In the genomic region with DNA sequence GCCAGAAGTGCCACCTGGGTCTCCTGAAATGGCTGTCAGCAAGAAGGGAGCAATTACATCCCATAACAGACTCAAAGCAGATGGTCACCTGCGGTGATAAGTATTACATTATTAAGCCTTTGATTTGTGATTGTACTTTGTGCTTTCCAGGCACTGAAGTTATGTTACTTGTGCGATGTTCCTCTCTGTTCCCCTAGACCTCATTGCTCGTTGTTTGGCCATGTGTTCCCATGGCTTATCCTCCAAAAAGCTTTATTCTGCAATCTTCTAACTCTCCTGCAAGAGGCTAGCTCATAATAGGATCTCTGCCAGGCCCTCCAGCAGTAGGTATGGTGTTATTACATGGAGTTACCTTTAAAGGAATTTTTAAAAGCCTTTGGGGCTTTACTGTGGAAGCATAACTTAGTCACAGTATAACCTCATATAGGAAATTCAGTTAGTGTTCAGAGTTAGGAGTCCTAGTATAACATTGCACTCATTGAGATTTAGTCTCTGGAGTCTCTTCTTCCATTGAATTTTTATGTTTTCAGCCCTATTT, we compare ENCODE assay signal across 15 cellular contexts.
DNase-seq lines count a peak whose midpoint lies in the region; ATAC-seq and TF ChIP-seq lines count a peak whose summit lies in the region.
"Had no signal": no experiment of that assay in that cellular context is flagged by ENCODE, and none has a peak within 500 bp of the region (broad histone marks: within the 10 kb centered on the region; RNA-seq: fewer than 3 reads in every experiment).

No MANE protein-coding gene starts in this region.

- no peaks in the 10 kb centered on the region for H3K27me3 ChIP-seq in CD8-positive, alpha-beta T cell (ENCODE audit: insufficient read depth, low read length)

- H3K4me3 ChIP-seq in CD8-positive, alpha-beta T cell (ENCODE audit: low read depth, low read length), result no peak overlapping the region

- H3K27ac Mint-ChIP-seq in CD8-positive, alpha-beta T cell, result peak overlapping the region; percentile 37
- H3K27ac Mint-ChIP-seq in T-cell, result peak overlapping the region in 1 of 2 donors; percentile 21
- H3K27ac Mint-ChIP-seq: activated CD4-positive, alpha-beta T cell treated with anti-CD3 and anti-CD28 coated beads, Interleukin-2, amount 10 ng/mL, durations not matched to agents 24 days and 14 days; stimulated activated memory B cell treated with anti-CD40 and anti-IgM and Interleukin-4, amounts not matched to agents 10 μg/mL and 1 μg/mL and 100 μg/mL, for 72 hours had no signal

- no peak for DNase-seq in CD8-positive, alpha-beta T cell
- DNase-seq in RPMI7951 (ENCODE audit: low read depth), result peak; percentile 29
- DNase-seq in left colon, result peak in 1 of 2 donors; percentile 27
- DNase-seq in ACHN, result no peak
- no peak for DNase-seq in T-cell
- no peak for DNase-seq in H4 (ENCODE audit: low spot score)
- DNase-seq: activated CD4-positive, alpha-beta T cell treated with anti-CD3 and anti-CD28 coated beads, Interleukin-2, amount 10 ng/mL, durations not matched to agents 24 days and 14 days; AML-193; effector CD4-positive, alpha-beta T cell; foreskin melanocyte; MV-4-11 had no signal

- H3K27ac ChIP-seq in CD8-positive, alpha-beta T cell (ENCODE audit: low read depth, low read length), result no peak overlapping the region
- H3K27ac ChIP-seq in KOPT-K1 (ENCODE audit: low read depth, low read length, poor library complexity, severe bottlenecking), result peak overlapping the region; percentile 40

- no peaks in the 10 kb centered on the region for H3K9me3 Mint-ChIP-seq in CD8-positive, alpha-beta T cell
- H3K9me3 Mint-ChIP-seq in T-cell, result no peaks in the 10 kb centered on the region
- H3K9me3 Mint-ChIP-seq: activated T-helper 17 cell treated with anti-CD3 and anti-CD28 coated beads, Interleukin-2, amount 50 U/mL, for 72 hours; stimulated activated memory B cell treated with anti-CD40 and anti-IgM and Interleukin-4, amounts not matched to agents 10 μg/mL and 1 μg/mL and 100 μg/mL, for 72 hours had no signal

- peaks cover 20% of the 10 kb centered on the region for H3K4me1 Mint-ChIP-seq in CD8-positive, alpha-beta T cell (ENCODE audit: low read depth)
- H3K4me1 Mint-ChIP-seq in T-cell, result peaks cover 20 to 29% (median 27%) of the 10 kb centered on the region in 3 donors
- H3K4me1 Mint-ChIP-seq: activated CD4-positive, alpha-beta T cell treated with anti-CD3 and anti-CD28 coated beads, Interleukin-2, amount 10 ng/mL, durations not matched to agents 24 days and 14 days had no signal

- no peak overlapping the region for H3K4me3 Mint-ChIP-seq in CD8-positive, alpha-beta T cell
- no peak overlapping the region for H3K4me3 Mint-ChIP-seq in T-cell
- H3K4me3 Mint-ChIP-seq: activated CD4-positive, alpha-beta T cell treated with anti-CD3 and anti-CD28 coated beads, Interleukin-2, amount 10 ng/mL, durations not matched to agents 24 days and 14 days; activated T-helper 17 cell treated with anti-CD3 and anti-CD28 coated beads, Interleukin-2, amount 50 U/mL, for 72 hours; stimulated activated memory B cell treated with anti-CD40 and anti-IgM and Interleukin-4, amounts not matched to agents 10 μg/mL and 1 μg/mL and 100 μg/mL, for 72 hours had no signal

- TF ChIP-seq CTCF in CD8-positive, alpha-beta T cell (IDR thresholded peaks at IDR 0.05), result no peak

- CTCF ChIA-PET in CD8-positive, alpha-beta T cell (lab: Charles Lee), result no interaction called here
- CTCF ChIA-PET in T-cell (lab: Charles Lee), result no interaction called here

- ATAC-seq in CD8-positive, alpha-beta T cell, result no peak
- peak; percentile 29 for ATAC-seq in left colon
- no peak for ATAC-seq in activated CD4-positive, CD25-positive, alpha-beta regulatory T cell treated with anti-CD3 and anti-CD28 coated beads, Interleukin-2, amount 50 U/mL, for 24 hours
- no peak for ATAC-seq in T-cell (replicated peaks in 1 of 4)
- ATAC-seq: activated T-helper 17 cell treated with anti-CD3 and anti-CD28 coated beads, Interleukin-2, amount 50 U/mL, for 72 hours; stimulated activated memory B cell treated with anti-CD40 and anti-IgM and Interleukin-4, amounts not matched to agents 10 μg/mL and 1 μg/mL and 100 μg/mL, for 72 hours had no signal

- no peaks in the 10 kb centered on the region for H3K36me3 ChIP-seq in CD8-positive, alpha-beta T cell (ENCODE audit: insufficient read depth, low read length)
- H3K36me3 ChIP-seq in KOPT-K1 (ENCODE audit: insufficient read depth, low read length), result no peaks in the 10 kb centered on the region

- no peaks in the 10 kb centered on the region for H3K27me3 Mint-ChIP-seq in CD8-positive, alpha-beta T cell (ENCODE audit: low read depth)
- no peaks in the 10 kb centered on the region for H3K27me3 Mint-ChIP-seq in T-cell
- H3K27me3 Mint-ChIP-seq: activated CD4-positive, alpha-beta T cell treated with anti-CD3 and anti-CD28 coated beads, Interleukin-2, amount 10 ng/mL, durations not matched to agents 24 days and 14 days; activated T-helper 17 cell treated with anti-CD3 and anti-CD28 coated beads, Interleukin-2, amount 50 U/mL, for 72 hours; stimulated activated memory B cell treated with anti-CD40 and anti-IgM and Interleukin-4, amounts not matched to agents 10 μg/mL and 1 μg/mL and 100 μg/mL, for 72 hours had no signal

- H3K36me3 Mint-ChIP-seq in CD8-positive, alpha-beta T cell, result no peaks in the 10 kb centered on the region
- no peaks in the 10 kb centered on the region for H3K36me3 Mint-ChIP-seq in T-cell
- H3K36me3 Mint-ChIP-seq: stimulated activated memory B cell treated with anti-CD40 and anti-IgM and Interleukin-4, amounts not matched to agents 10 μg/mL and 1 μg/mL and 100 μg/mL, for 72 hours had no signal

- POLR2A ChIA-PET in CD8-positive, alpha-beta T cell (lab: Charles Lee), result no interaction called here
- POLR2A ChIA-PET in T-cell (lab: Charles Lee), result interaction anchor here in 1 of 2 donors (0.9 kb wide), 1 partner anchor 521 kb away, joined by 3 read pairs; no protein-coding TSS in a partner anchor

- peaks cover 10% of the 10 kb centered on the region for H3K4me1 ChIP-seq in CD8-positive, alpha-beta T cell (ENCODE audit: insufficient read depth, low read length)

- intact Hi-C loops in CD8-positive, alpha-beta T cell (cut with DNase I, micrococcal nuclease), result no loop called here
- intact Hi-C loops in left colon (cut with DNase I, micrococcal nuclease), result no loop called here

- H3K9me3 ChIP-seq in CD8-positive, alpha-beta T cell (ENCODE audit: low read length), result no peaks in the 10 kb centered on the region
- H3K9me3 ChIP-seq in KOPT-K1 (ENCODE audit: insufficient read depth, low read length, poor library complexity, severe bottlenecking), result no peaks in the 10 kb centered on the region

- in situ Hi-C loops in ACHN (cut with HindIII; ENCODE audit: low pct_ligation_motif_present, low pct_unique_long_range_greater_than_20kb, low sequenced_read_pairs), result no loop called here
